ENCODE assay signal across 24 cellular contexts in the genomic region with DNA sequence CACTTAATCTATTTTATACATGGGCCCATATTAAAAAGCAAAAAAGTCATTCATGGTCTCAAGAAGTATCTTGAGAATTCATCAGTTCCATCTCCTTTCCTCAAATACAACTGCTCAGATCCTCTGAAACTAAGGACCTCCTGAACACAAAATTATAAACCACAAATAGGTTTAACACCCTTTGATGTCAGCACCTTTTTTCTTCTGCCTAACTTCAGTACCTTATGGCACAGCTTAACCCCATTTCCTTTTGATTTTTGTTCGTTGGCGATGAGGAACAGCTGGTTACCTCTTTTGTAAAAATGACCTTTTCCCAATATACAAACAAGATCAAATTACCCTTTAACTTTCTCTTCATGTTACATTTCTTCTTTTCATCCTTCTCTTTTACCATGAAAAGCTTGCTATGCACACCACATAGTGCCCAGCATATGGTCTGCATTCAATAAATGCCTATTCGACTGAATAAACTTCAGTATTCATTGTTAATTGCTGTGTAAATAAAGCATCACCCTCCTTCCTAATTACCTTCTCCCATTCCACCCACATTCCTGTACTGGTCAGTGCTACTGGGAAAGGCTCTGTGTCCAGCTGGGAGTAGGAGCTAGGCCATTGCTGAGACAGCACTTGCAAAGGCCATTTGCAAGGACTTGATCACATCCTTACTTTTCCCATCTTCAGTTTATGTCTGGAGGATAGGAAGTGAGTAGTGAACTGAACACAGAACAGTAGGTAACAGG.
DNase-seq lines count a peak whose midpoint lies in the region; ATAC-seq and TF ChIP-seq lines count a peak whose summit lies in the region.
"Had no signal": no experiment of that assay in that cellular context is flagged by ENCODE, and none has a peak within 500 bp of the region (broad histone marks: within the 10 kb centered on the region; RNA-seq: fewer than 3 reads in every experiment).

No MANE protein-coding gene starts in this region.

- H3K27me3 Mint-ChIP-seq in chondrocyte (ENCODE audit: low read depth) (no peaks in the 10 kb centered on the region), osteocyte (ENCODE audit: unreplicated experiment) (no peaks in the 10 kb centered on the region), mesothelial cell of epicardium (ENCODE audit: low read depth) (no peaks in the 10 kb centered on the region)

- H3K4me1 Mint-ChIP-seq in chondrocyte (ENCODE audit: low read depth), result peaks cover 69% of the 10 kb centered on the region
- peaks cover 60% of the 10 kb centered on the region for H3K4me1 Mint-ChIP-seq in osteocyte (ENCODE audit: unreplicated experiment)
- H3K4me1 Mint-ChIP-seq in mesothelial cell of epicardium, result peaks cover 18% of the 10 kb centered on the region

- DNase-seq in DMS53 (lab: John Stamatoyannopoulos, UW) (peak; percentile 32), DMS53 treated with DMSO at 0.1 percent for 48 hours (lab: John Stamatoyannopoulos, UW; ENCODE audit: unreplicated experiment) (no peak), NCI-H146 (lab: John Stamatoyannopoulos, UW) (peak; percentile 71), chondrocyte (ENCODE audit: low spot score) (no peak), osteocyte (ENCODE audit: extremely low spot score, unreplicated experiment) (no peak), mesothelial cell of epicardium (ENCODE audit: low spot score in 2 of 2, unreplicated experiment in 2 of 2) (no peak), cerebellum (ENCODE audit: low spot score) (no peak)
- DNase-seq: activated CD4-positive, alpha-beta memory T cell treated with anti-CD3 and anti-CD28 coated beads, Interleukin-2, amount 10 ng/mL, durations not matched to agents 7 days and 5 days; activated naive CD4-positive, alpha-beta T cell treated with Interleukin-2 at 50 U/mL for 16 hours; activated T-cell treated with anti-CD3 and anti-CD28 coated beads, Interleukin-2, amount 50 U/mL, for 1 hour; amygdala; BE2C; Calu3; gastrocnemius medialis; NCI-H1436 treated with DMSO at 0.1 percent for 48 hours; NCI-H446; spleen; stimulated activated CD4-positive, alpha-beta T cell treated with anti-CD3 and anti-CD28 coated beads, Interleukin-4, amount 100 ng/mL, for 4 hours; T1000; upper lobe of left lung had no signal

- no peak overlapping the region for H3K4me3 Mint-ChIP-seq in chondrocyte (ENCODE audit: unreplicated experiment)
- H3K4me3 Mint-ChIP-seq in osteocyte (ENCODE audit: unreplicated experiment), result no peak overlapping the region
- no peak overlapping the region for H3K4me3 Mint-ChIP-seq in mesothelial cell of epicardium
- H3K4me3 Mint-ChIP-seq: activated CD4-positive, alpha-beta memory T cell treated with anti-CD3 and anti-CD28 coated beads, Interleukin-2, amount 10 ng/mL, durations not matched to agents 7 days and 5 days; central memory CD8-positive, alpha-beta T cell had no signal

- H3K9me3 Mint-ChIP-seq in chondrocyte (ENCODE audit: low read depth) (no peaks in the 10 kb centered on the region), osteocyte (ENCODE audit: unreplicated experiment) (no peaks in the 10 kb centered on the region), mesothelial cell of epicardium (no peaks in the 10 kb centered on the region)
- H3K9me3 Mint-ChIP-seq: activated CD4-positive, alpha-beta memory T cell treated with anti-CD3 and anti-CD28 coated beads, Interleukin-2, amount 10 ng/mL, durations not matched to agents 7 days and 5 days; central memory CD8-positive, alpha-beta T cell had no signal

- H3K27ac Mint-ChIP-seq in chondrocyte (ENCODE audit: unreplicated experiment) (peak overlapping the region; percentile 71), osteocyte (ENCODE audit: unreplicated experiment) (peak overlapping the region; percentile 83), mesothelial cell of epicardium (no peak overlapping the region)
- H3K27ac Mint-ChIP-seq: activated CD4-positive, alpha-beta memory T cell treated with anti-CD3 and anti-CD28 coated beads, Interleukin-2, amount 10 ng/mL, durations not matched to agents 7 days and 5 days had no signal

- ATAC-seq in HG02588 (IDR thresholded peaks at IDR 0.05; ENCODE audit: unreplicated experiment), result no peak
- ATAC-seq: gastrocnemius medialis, HepG2, SK-N-SH treated with all-trans-retinoic acid at 6 μM for 48 hours had no signal

- H3K36me3 Mint-ChIP-seq in chondrocyte (ENCODE audit: low read depth) (no peaks in the 10 kb centered on the region), osteocyte (ENCODE audit: unreplicated experiment) (no peaks in the 10 kb centered on the region), mesothelial cell of epicardium (no peaks in the 10 kb centered on the region)

- TF ChIP-seq CTCF in chondrocyte (IDR thresholded peaks at IDR 0.05), result no peak
- TF ChIP-seq CTCF in osteocyte (IDR thresholded peaks at IDR 0.05), result no peak
- no peak for TF ChIP-seq CTCF in mesothelial cell of epicardium (IDR thresholded peaks at IDR 0.05; ENCODE audit: unreplicated experiment)

Comparison
In these comparisons a context has a peak if more than half of its experiments do, and no peak if none do; other contexts are left out.
1. DNase-seq: peak in DMS53 (single experiment) and NCI-H146 (single experiment); none in DMS53 treated with DMSO at 0.1 percent for 48 hours (single experiment), chondrocyte (single experiment), osteocyte (single experiment), mesothelial cell of epicardium (0 of 2) and cerebellum (single experiment).